Comparison of ENCODE assay signal across 1 cellular context in the genomic region with DNA sequence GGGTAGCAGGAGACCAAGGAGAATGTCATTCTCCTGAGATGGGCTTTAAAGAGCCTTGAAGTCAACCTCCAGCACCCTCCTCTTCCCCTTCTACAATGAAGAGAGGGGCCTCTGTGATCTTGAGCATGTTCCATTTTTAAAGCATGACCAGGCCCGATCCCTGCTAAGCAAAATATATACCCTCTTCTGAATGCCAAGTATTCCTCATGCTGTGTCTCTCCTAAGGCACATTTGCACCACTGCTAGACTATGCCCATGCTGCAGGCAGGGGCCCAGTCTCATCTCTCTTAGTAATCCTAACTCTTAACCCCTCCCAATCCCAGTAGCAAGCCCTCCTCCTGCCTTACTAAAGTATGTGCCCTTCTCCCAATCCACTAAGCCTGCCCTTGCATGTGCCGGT.
TF ChIP-seq lines count a peak whose summit lies in the region.

No MANE protein-coding gene starts in this region.

TF ChIP-seq in H1, 55 proteins besides CTCF, POLR2A, EP300 and RAD21:
- TF ChIP-seq HDAC6 (IDR thresholded peaks at IDR 0.05; ENCODE audit: low read depth, low read length) = no peak
